Comparison of ENCODE assay signal across 1 cellular context in genomic region chr5:141875795-141876627, GRCh38.
TF ChIP-seq lines count a peak whose summit lies in the region.

No MANE protein-coding gene starts in this region.

TF ChIP-seq in K562, 482 proteins besides CTCF, POLR2A, EP300 and RAD21 (continued from another document and continues in another):
- no peak for TF ChIP-seq CTCFL (IDR thresholded peaks at IDR 0.05; ENCODE audit: borderline replicate concordance, insufficient read depth, low read depth, low read length, poor library complexity, severe bottlenecking)
- TF ChIP-seq ASH1L (IDR thresholded peaks at IDR 0.05; ENCODE audit: borderline replicate concordance, low read depth, partially characterized antibody): no peak
- no peak for TF ChIP-seq TSC22D4 (tag; IDR thresholded peaks at IDR 0.05)
- peak; percentile 62 for TF ChIP-seq TBP (optimal IDR thresholded peaks at IDR 0.05; ENCODE audit: low read depth, low read length)
- TF ChIP-seq SIN3A (IDR thresholded peaks at IDR 0.05; ENCODE audit: borderline replicate concordance in 2 of 2, control insufficient read depth in 1 of 2, low read depth in 2 of 2, low read length in 2 of 2): 0 out of 4 replicates have a peak, but pooled peaks of 1 of the 2 experiments have one; percentile 5
- peak in 1 of 3 experiments; percentile 18 for TF ChIP-seq YY1 (IDR thresholded peaks at IDR 0.05; ENCODE audit: borderline replicate concordance in 1 of 3, control insufficient read depth in 1 of 3, extremely low read depth in 1 of 3, insufficient read depth in 3 of 3, insufficient read length in 1 of 3, insufficient replicate concordance in 2 of 3, low read depth in 1 of 3, low read length in 2 of 3)
- no peak for TF ChIP-seq CSDE1 (IDR thresholded peaks at IDR 0.05)
- TF ChIP-seq GTF2A2 (tag; IDR thresholded peaks at IDR 0.05): no peak
- TF ChIP-seq ZNF696 (CRISPR knock-in tag; conservative IDR thresholded peaks at IDR 0.05): no peak
- no peak for TF ChIP-seq ETV1 (tag; conservative IDR thresholded peaks at IDR 0.05; ENCODE audit: low read depth)
- TF ChIP-seq HMBOX1 (IDR thresholded peaks at IDR 0.05): no peak
- no peak; the same call in 1 of the 2 replicates for TF ChIP-seq XRCC5 (IDR thresholded peaks at IDR 0.05; ENCODE audit: low read depth, low read length)
- no peak for TF ChIP-seq FOSL1 (tag; conservative IDR thresholded peaks at IDR 0.05)
- no peak for TF ChIP-seq FOXM1 (IDR thresholded peaks at IDR 0.05; ENCODE audit: low read depth)
- TF ChIP-seq FOXM1 (CRISPR knock-in tag; IDR thresholded peaks at IDR 0.05; ENCODE audit: low read depth): no peak
- 0 out of 2 replicates have a peak, but pooled peaks have one; percentile 51 for TF ChIP-seq POLR2AphosphoS5 (IDR thresholded peaks at IDR 0.05; ENCODE audit: control insufficient read depth, insufficient read depth, low read depth, low read length)
- TF ChIP-seq GATA2 (CRISPR knock-in tag; IDR thresholded peaks at IDR 0.05): peak; percentile 56; the same call in 1 of the 2 replicates
- no peak for TF ChIP-seq SMAD3 (CRISPR knock-in tag; conservative IDR thresholded peaks at IDR 0.05)
- no peak; the same call in 1 of the 2 replicates for TF ChIP-seq ZBTB49 (CRISPR knock-in tag; IDR thresholded peaks at IDR 0.05; ENCODE audit: borderline replicate concordance)
- TF ChIP-seq POLR2G (IDR thresholded peaks at IDR 0.05; ENCODE audit: low read depth, low read length): peak; percentile 78
- TF ChIP-seq FOXK2 (conservative IDR thresholded peaks at IDR 0.05 in 1 of 2, IDR thresholded peaks at IDR 0.05 in 1 of 2; ENCODE audit: low read depth in 2 of 2): no peak
- peak in 1 of 2 experiments; percentile 40; a peak in 1 of 4 replicates for TF ChIP-seq KDM1A (IDR thresholded peaks at IDR 0.05)
- no peak for TF ChIP-seq ZFP91 (CRISPR knock-in tag; IDR thresholded peaks at IDR 0.05)
- no peak for TF ChIP-seq NCOA6 (IDR thresholded peaks at IDR 0.05)
- no peak for TF ChIP-seq JUN (IDR thresholded peaks at IDR 0.05; ENCODE audit: borderline replicate concordance, low read depth, low read length)
- no peak; the same call in 1 of the 2 replicates for TF ChIP-seq JUN (CRISPR knock-in tag; IDR thresholded peaks at IDR 0.05; ENCODE audit: borderline replicate concordance)
- no peak for TF ChIP-seq SLC30A9 (CRISPR knock-in tag; IDR thresholded peaks at IDR 0.05)
- TF ChIP-seq ATF6 (CRISPR knock-in tag; IDR thresholded peaks at IDR 0.05): 0 out of 2 replicates have a peak, but pooled peaks have one; percentile 54
- no peak for TF ChIP-seq CHCHD3 (CRISPR knock-in tag; IDR thresholded peaks at IDR 0.05)
- TF ChIP-seq KAT7 (CRISPR knock-in tag; IDR thresholded peaks at IDR 0.05; ENCODE audit: borderline replicate concordance): no peak
- TF ChIP-seq FOXP1 (CRISPR knock-in tag; IDR thresholded peaks at IDR 0.05): 0 out of 2 replicates have a peak, but pooled peaks have one; percentile 54
- TF ChIP-seq KLF1 (tag; IDR thresholded peaks at IDR 0.05): no peak
- no peak for TF ChIP-seq ZNF830 (CRISPR knock-in tag; IDR thresholded peaks at IDR 0.05)
- TF ChIP-seq FOXK1 (CRISPR knock-in tag; IDR thresholded peaks at IDR 0.05; ENCODE audit: borderline replicate concordance): no peak
- TF ChIP-seq ZC3H11A (IDR thresholded peaks at IDR 0.05; ENCODE audit: low read depth, low read length): no peak
- no peak for TF ChIP-seq SMARCA5 (IDR thresholded peaks at IDR 0.05)
- TF ChIP-seq PATZ1 (CRISPR knock-in tag; IDR thresholded peaks at IDR 0.05; ENCODE audit: borderline replicate concordance): no peak
- TF ChIP-seq BMI1 (IDR thresholded peaks at IDR 0.05; ENCODE audit: low read length): no peak
- peak; percentile 76 for TF ChIP-seq CTBP1 (IDR thresholded peaks at IDR 0.05; ENCODE audit: borderline replicate concordance)
- no peak for TF ChIP-seq ZNF232 (CRISPR knock-in tag; IDR thresholded peaks at IDR 0.05)
- TF ChIP-seq ZNF561 (CRISPR knock-in tag; conservative IDR thresholded peaks at IDR 0.05): no peak
- TF ChIP-seq CCNT2 (IDR thresholded peaks at IDR 0.05; ENCODE audit: borderline replicate concordance, extremely low read depth, insufficient read length, low read depth, low read length): peak; percentile 84
- TF ChIP-seq ZFP36 (IDR thresholded peaks at IDR 0.05; ENCODE audit: low read depth, low read length, partially characterized antibody): no peak
- TF ChIP-seq NEUROD1 (IDR thresholded peaks at IDR 0.05; ENCODE audit: borderline replicate concordance, low read depth, low read length, partially characterized antibody): peak; percentile 13
- no peak for TF ChIP-seq PURB (CRISPR knock-in tag; IDR thresholded peaks at IDR 0.05; ENCODE audit: low read depth)
- TF ChIP-seq PRMT5 (CRISPR knock-in tag; IDR thresholded peaks at IDR 0.05): no peak
- no peak for TF ChIP-seq HCFC1 (IDR thresholded peaks at IDR 0.05; ENCODE audit: low read depth, low read length)
- peak; percentile 84 for TF ChIP-seq ARID1B (IDR thresholded peaks at IDR 0.05)
- TF ChIP-seq HNRNPL (IDR thresholded peaks at IDR 0.05; ENCODE audit: low read depth, low read length): 0 out of 2 replicates have a peak, but pooled peaks have one; percentile 52
- TF ChIP-seq PTTG1 (tag; IDR thresholded peaks at IDR 0.05; ENCODE audit: low read depth): no peak
- TF ChIP-seq HES1 (IDR thresholded peaks at IDR 0.05; ENCODE audit: low read depth): no peak
- no peak for TF ChIP-seq KAT2B (IDR thresholded peaks at IDR 0.05; ENCODE audit: low read depth, low read length)
- no peak for TF ChIP-seq TAF15 (IDR thresholded peaks at IDR 0.05; ENCODE audit: low read depth, low read length)
- no peak for TF ChIP-seq HDAC6 (IDR thresholded peaks at IDR 0.05; ENCODE audit: low read depth, low read length)
- TF ChIP-seq ZFX (CRISPR knock-in tag; IDR thresholded peaks at IDR 0.05): peak; percentile 53
- no peak for TF ChIP-seq MCM7 (IDR thresholded peaks at IDR 0.05)
- peak; percentile 35; the same call in 1 of the 2 replicates for TF ChIP-seq MTA2 (IDR thresholded peaks at IDR 0.05; ENCODE audit: low read depth)
- TF ChIP-seq ZHX1 (conservative IDR thresholded peaks at IDR 0.05; ENCODE audit: low read length): no peak
- no peak for TF ChIP-seq OTX1 (CRISPR knock-in tag; IDR thresholded peaks at IDR 0.05)
